Comparison of ENCODE assay signal across 13 cellular contexts in the genomic region with DNA sequence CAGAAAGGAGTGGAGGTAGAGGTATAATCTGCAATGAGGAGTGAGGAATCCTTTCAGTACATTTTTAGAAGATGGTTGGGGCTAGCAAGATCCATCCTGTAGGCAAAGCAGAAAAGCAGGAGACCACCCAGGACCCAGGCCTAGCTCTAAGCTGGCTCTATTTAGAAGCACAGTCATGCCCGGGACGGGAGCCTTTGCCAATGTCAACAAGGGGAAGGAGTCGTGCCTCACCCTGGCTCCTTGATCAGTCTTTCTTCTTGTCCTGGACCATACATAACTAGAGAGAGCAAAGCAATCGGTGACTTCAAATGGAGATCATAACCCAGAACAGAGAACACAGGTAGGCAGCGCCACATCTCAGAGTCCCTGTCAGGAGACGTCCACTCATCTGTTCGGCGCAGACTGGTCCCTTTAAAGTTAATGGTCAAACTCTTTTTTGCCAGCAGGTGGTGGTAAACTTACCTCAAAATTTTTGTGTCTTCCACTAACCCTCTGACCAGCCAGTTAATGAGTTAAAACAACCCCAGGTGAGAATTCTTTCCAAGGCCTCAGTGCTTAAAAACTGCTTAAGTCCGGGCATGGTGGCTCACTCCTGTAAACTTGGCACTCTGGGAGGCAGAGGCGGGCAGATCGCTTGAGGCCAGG. TPM values are rescaled to one million over a fixed set of nuclear protein-coding genes. Genes with fewer than 3 reads are reported as not detected.
DNase-seq lines count a peak whose midpoint lies in the region; ATAC-seq and TF ChIP-seq lines count a peak whose summit lies in the region.
"Had no signal": no experiment of that assay in that cellular context is flagged by ENCODE, and none has a peak within 500 bp of the region (broad histone marks: within the 10 kb centered on the region; RNA-seq: fewer than 3 reads in every experiment).

No MANE protein-coding gene starts in this region.

- no peak overlapping the region for H2BK5ac ChIP-seq in H9 (ENCODE audit: insufficient read length, low read length)

- H3K4me3 ChIP-seq in Caco-2 (ENCODE audit: low read depth, low read length) (no peak overlapping the region), suprapubic skin (no peak overlapping the region)
- H3K4me3 ChIP-seq: sigmoid colon had no signal

- H3K9me3 ChIP-seq in Caco-2 (no peaks in the 10 kb centered on the region), H9 (ENCODE audit: control insufficient read depth, low read depth, low read length) (no peaks in the 10 kb centered on the region), suprapubic skin (no peaks in the 10 kb centered on the region)
- H3K9me3 ChIP-seq: sigmoid colon had no signal

- BruUV-seq in Caco-2 (replicated peaks; lab: Mats Ljungman, UMichigan) = no TSS peak

- H3K79me2 ChIP-seq in H9 (ENCODE audit: insufficient read depth, low read length) = no peaks in the 10 kb centered on the region

- H3K56ac ChIP-seq in H9 (ENCODE audit: insufficient read length, low read depth, low read length) = no peak overlapping the region

- no peaks in the 10 kb centered on the region for H3K4me1 Mint-ChIP-seq in Caco-2 (ENCODE audit: low read depth, unreplicated experiment)
- peaks cover 10 to 11% of the 10 kb centered on the region in 2 experiments for H3K4me1 Mint-ChIP-seq in H9

- no peak overlapping the region for H2BK15ac ChIP-seq in H9 (ENCODE audit: low read depth, low read length)

- H3K4me3 Mint-ChIP-seq in Caco-2 (ENCODE audit: unreplicated experiment) (no peak overlapping the region), H9 (no peak overlapping the region)
- H3K4me3 Mint-ChIP-seq: T-helper 2 cell treated with Interferon-gamma antibody and Interleukin-4, amounts not matched to agents 5 μg/mL and 100 μg/mL, for 36 hours had no signal

- no peaks in the 10 kb centered on the region for H3K79me1 ChIP-seq in H9 (ENCODE audit: insufficient read depth, low read depth, low read length, poor library complexity, severe bottlenecking)

- H3K9ac ChIP-seq in H9 (ENCODE audit: extremely low read depth, insufficient read length, low read length) = no peak overlapping the region

- no peak overlapping the region for H4K8ac ChIP-seq in H9 (replicated peaks; ENCODE audit: insufficient read length, low read depth, low read length)

- no peak for ATAC-seq in HG03571 (IDR thresholded peaks at IDR 0.05; ENCODE audit: unreplicated experiment)

- no peak overlapping the region for H3T11ph ChIP-seq in H9 (ENCODE audit: low read length)

- intact Hi-C loops in Caco-2 (cut with micrococcal nuclease; ENCODE audit: unreplicated experiment) = loop anchor here (1.0 to 10.0 kb wide), 4 partner anchors 73 to 254 kb away; no protein-coding TSS in a partner anchor

- H3K27ac Mint-ChIP-seq in Caco-2 (ENCODE audit: unreplicated experiment) (no peak overlapping the region), H9 (no peak overlapping the region; a peak in 1 of 7 replicates)
- H3K27ac Mint-ChIP-seq: T-helper 2 cell treated with Interferon-gamma antibody and Interleukin-4, amounts not matched to agents 5 μg/mL and 100 μg/mL, for 36 hours had no signal

- no peak overlapping the region for H2BK120ac ChIP-seq in H9 (ENCODE audit: low read depth, low read length, poor library complexity, severe bottlenecking)

- WGBS in H9 (ENCODE audit: extremely low coverage, insufficient read length, low lambda C conversion rate) = no CpG with 5 or more reads among the region's 11 CpGs
- WGBS in suprapubic skin = 75% methylated on average over 11 of the region's 11 CpGs

- H2AK5ac ChIP-seq in H9 (ENCODE audit: insufficient read length, low read length) = no peak overlapping the region

- no peak overlapping the region for H2AFZ ChIP-seq in H9 (ENCODE audit: low read length)

- H3K27ac ChIP-seq in H9 (ENCODE audit: insufficient read length, low read depth, low read length) (no peak overlapping the region), suprapubic skin (no peak overlapping the region)
- H3K27ac ChIP-seq: sigmoid colon had no signal

- H3K36me3 ChIP-seq in Caco-2 (ENCODE audit: control insufficient read depth, insufficient read depth, low read length) (no peaks in the 10 kb centered on the region), suprapubic skin (no peaks in the 10 kb centered on the region)
- H3K36me3 ChIP-seq: sigmoid colon had no signal

- TF ChIP-seq CTCF in Caco-2 (IDR thresholded peaks at IDR 0.05; ENCODE audit: insufficient read depth in 1 of 2, low read depth in 1 of 2, low read length in 1 of 2, severe bottlenecking in 1 of 2, unreplicated experiment in 1 of 2) = peak; percentile 25 to 52
- TF ChIP-seq CTCF in H9 (conservative IDR thresholded peaks at IDR 0.05) = peak; percentile 61
- TF ChIP-seq CTCF in suprapubic skin (IDR thresholded peaks at IDR 0.05) = no peak

- H4K91ac ChIP-seq in H9 (ENCODE audit: insufficient read length, low read depth, low read length) = no peak overlapping the region

- no peaks in the 10 kb centered on the region for H3K23me2 ChIP-seq in H9 (ENCODE audit: insufficient read length, low read depth, low read length, poor library complexity, severe bottlenecking)

- H3K36me3 Mint-ChIP-seq in Caco-2 (ENCODE audit: insufficient read depth, unreplicated experiment) (no peaks in the 10 kb centered on the region), H9 (ENCODE audit: insufficient read depth in 1 of 3, low read depth in 3 of 3) (no peaks in the 10 kb centered on the region; a peak in 1 of 7 replicates)

- no peak overlapping the region for H3K14ac ChIP-seq in H9 (ENCODE audit: insufficient read depth, low read length)

- H3K9me3 Mint-ChIP-seq in Caco-2 (ENCODE audit: unreplicated experiment) = peaks cover 9% of the 10 kb centered on the region
- H3K9me3 Mint-ChIP-seq in H9 = peaks cover 0 to 2% of the 10 kb centered on the region in 2 experiments; a peak in 2 of 5 replicates
- H3K9me3 Mint-ChIP-seq: T-helper 2 cell treated with Interferon-gamma antibody and Interleukin-4, amounts not matched to agents 5 μg/mL and 100 μg/mL, for 36 hours had no signal

- no peak overlapping the region for H2BK20ac ChIP-seq in H9 (ENCODE audit: low read depth, low read length, poor library complexity, severe bottlenecking)

- no peaks in the 10 kb centered on the region for H3K4me1 ChIP-seq in Caco-2
- H3K4me1 ChIP-seq in H9 (ENCODE audit: insufficient read depth, low read length) = peaks cover 2% of the 10 kb centered on the region; the same call in 1 of the 2 replicates
- no peaks in the 10 kb centered on the region for H3K4me1 ChIP-seq in suprapubic skin
- H3K4me1 ChIP-seq: sigmoid colon had no signal

- H3K18ac ChIP-seq in H9 (ENCODE audit: insufficient read length, low read depth, low read length) = no peak overlapping the region

- H3K27me3 ChIP-seq in Caco-2 (replicated peaks; ENCODE audit: control insufficient read depth, insufficient read depth, low read length) = no peaks in the 10 kb centered on the region
- no peaks in the 10 kb centered on the region; the same call in 1 of the 2 replicates for H3K27me3 ChIP-seq in H9 (ENCODE audit: insufficient read depth, low read length)
- H3K27me3 ChIP-seq in suprapubic skin = peaks cover 43% of the 10 kb centered on the region

- POLR2A ChIA-PET in Caco-2 (lab: Charles Lee) = no interaction called here

- no peak for TF ChIP-seq EP300 in suprapubic skin (IDR thresholded peaks at IDR 0.05)

- no peak overlapping the region for H3K4ac ChIP-seq in H9 (ENCODE audit: low read depth, low read length)

- no peak overlapping the region for H3K23ac ChIP-seq in H9 (ENCODE audit: insufficient read length, low read depth, low read length)

- CTCF ChIA-PET in Caco-2 (lab: Charles Lee) = no interaction called here

- no peak for TF ChIP-seq POLR2A in suprapubic skin (IDR thresholded peaks at IDR 0.05)

- H2BK12ac ChIP-seq in H9 (ENCODE audit: insufficient read length, low read depth, low read length) = no peak overlapping the region

- H4K20me1 ChIP-seq in H9 (ENCODE audit: control insufficient read depth, insufficient read depth, insufficient read length) = no peaks in the 10 kb centered on the region

- H4K5ac ChIP-seq in H9 (ENCODE audit: insufficient read length, low read depth, low read length) = no peak overlapping the region

- H3K27me3 Mint-ChIP-seq in Caco-2 (ENCODE audit: insufficient read depth, unreplicated experiment) (peaks cover 26% of the 10 kb centered on the region), H9 (ENCODE audit: low read depth) (no peaks in the 10 kb centered on the region)

- DNase-seq in Caco-2 (peak in 1 of 2 experiments; percentile 32), H9 (peak; percentile 47), RPMI8226 (peak; percentile 39), left kidney (ENCODE audit: low read depth, low spot score) (peak; percentile 47), Kasumi-1 (lab: John Stamatoyannopoulos, UW) (no peak), suprapubic skin (ENCODE audit: low spot score in 2 of 2) (no peak)
- no peak for DNase-seq in stimulated activated CD4-positive, alpha-beta T cell treated with anti-CD3 and anti-CD28 coated beads, Interleukin-1b, Interleukin-23, amount 100 ng/mL, for 48 hours
- DNase-seq: anterior cingulate cortex, COR-L47, sigmoid colon had no signal

- no peak overlapping the region for H3K4me2 ChIP-seq in H9 (ENCODE audit: insufficient read depth, insufficient read length, low read length)

RNA-seq across cellular contexts. Expression of a gene that starts 8.0 kb away (rescaled TPM):
- total RNA-seq in Caco-2 (2022) (not detected in 2 replicates), H9 (2021) (not detected in 2 replicates), suprapubic skin (under 1 TPM in 1 of 4 donors, not detected in 3; 0.26 TPM)
- total RNA-seq: sigmoid colon, urinary bladder had no signal

Comparison
In these comparisons a context has a peak if more than half of its experiments do, and no peak if none do; other contexts are left out.
1. DNase-seq: peak in H9 (single experiment), RPMI8226 (single experiment) and left kidney (single experiment); none in stimulated activated CD4-positive, alpha-beta T cell treated with anti-CD3 and anti-CD28 coated beads, Interleukin-1b, Interleukin-23, amount 100 ng/mL, for 48 hours (single experiment), Kasumi-1 (0 of 2) and suprapubic skin (0 of 2).
2. CTCF ChIP-seq: peak in Caco-2 (2 of 2) and H9 (single experiment); none in suprapubic skin (0 of 2).